Comparison of ENCODE assay signal across 21 cellular contexts in genomic region chrX:98380556-98380955, GRCh38.
"Had no signal": no experiment of that assay in that cellular context is flagged by ENCODE, and none has a peak within 500 bp of the region (broad histone marks: within the 10 kb centered on the region; RNA-seq: fewer than 3 reads in every experiment).

No MANE protein-coding gene starts in this region.

- ATAC-seq: activated CD4-positive, alpha-beta T cell treated with anti-CD3 and anti-CD28 coated beads for 36 hours; heart right ventricle; natural killer cell treated with Interleukin-12 subunit alpha and Interleukin-12 subunit beta and Interleukin-15 and Interleukin-18, amount 100 ng/mL, for 72 hours; stimulated activated naive CD8-positive, alpha-beta T cell treated with anti-CD3 and anti-CD28 coated beads, Interleukin-15, Interleukin-2, amounts not matched to agents 100 U/mL and 50 U/mL, for 24 hours had no signal

- H3K36me3 ChIP-seq: breast epithelium, colonic mucosa, heart right ventricle, left ventricle myocardium inferior had no signal

- H3K9me3 Mint-ChIP-seq: activated naive CD8-positive, alpha-beta T cell treated with anti-CD3 and anti-CD28 coated beads, Interleukin-2, amount 10 ng/mL, durations not matched to agents 7 days and 5 days had no signal

- H3K27ac Mint-ChIP-seq: activated B cell treated with CpG ODN at 0.5 μM for 24 hours; activated CD4-positive, alpha-beta T cell treated with anti-CD3 and anti-CD28 coated beads for 36 hours; activated naive CD4-positive, alpha-beta T cell treated with anti-CD3 and anti-CD28 coated beads for 36 hours; activated naive CD8-positive, alpha-beta T cell treated with anti-CD3 and anti-CD28 coated beads, Interleukin-2, amount 10 ng/mL, durations not matched to agents 7 days and 5 days; immature natural killer cell; natural killer cell treated with Interleukin-12 subunit alpha and Interleukin-12 subunit beta and Interleukin-15 and Interleukin-18, amount 100 ng/mL, for 72 hours had no signal

- H3K4me1 ChIP-seq: breast epithelium, colonic mucosa, heart right ventricle, left ventricle myocardium inferior had no signal

- H3K36me3 Mint-ChIP-seq: activated naive CD8-positive, alpha-beta T cell treated with anti-CD3 and anti-CD28 coated beads, Interleukin-2, amount 10 ng/mL, durations not matched to agents 7 days and 5 days; immature natural killer cell; natural killer cell treated with Interleukin-12 subunit alpha and Interleukin-12 subunit beta and Interleukin-15 and Interleukin-18, amount 100 ng/mL, for 72 hours had no signal

- H3K4me3 Mint-ChIP-seq: activated B cell treated with CpG ODN at 0.5 μM for 24 hours; activated CD4-positive, alpha-beta T cell treated with anti-CD3 and anti-CD28 coated beads for 36 hours; activated naive CD4-positive, alpha-beta T cell treated with anti-CD3 and anti-CD28 coated beads for 36 hours; activated naive CD8-positive, alpha-beta T cell treated with anti-CD3 and anti-CD28 coated beads, Interleukin-2, amount 10 ng/mL, durations not matched to agents 7 days and 5 days; central memory CD8-positive, alpha-beta T cell; immature natural killer cell; natural killer cell treated with Interleukin-12 subunit alpha and Interleukin-12 subunit beta and Interleukin-15 and Interleukin-18, amount 100 ng/mL, for 72 hours had no signal

- DNase-seq: activated B cell treated with CpG ODN at 0.5 μM for 24 hours; activated CD4-positive, alpha-beta T cell treated with anti-CD3 and anti-CD28 coated beads for 36 hours; activated CD4-positive, alpha-beta T cell treated with anti-CD3 and anti-CD28 coated beads, Interleukin-2, amount 50 U/mL, for 4 hours; activated naive CD4-positive, alpha-beta T cell treated with anti-CD3 and anti-CD28 coated beads for 36 hours; activated naive CD8-positive, alpha-beta T cell treated with anti-CD3 and anti-CD28 coated beads, Interleukin-2, amount 10 ng/mL, durations not matched to agents 7 days and 5 days; activated T-cell treated with anti-CD3 and anti-CD28 coated beads, Interleukin-2, amount 50 U/mL, for 48 hours; amniotic stem cell; colonic mucosa; heart right ventricle; immature natural killer cell; left ventricle myocardium inferior; midbrain; occipital lobe; posterior cingulate gyrus; stimulated activated CD4-positive, alpha-beta T cell treated with anti-CD3 and anti-CD28 coated beads, Interleukin-4, amount 100 ng/mL, for 24 hours; stimulated activated naive CD8-positive, alpha-beta T cell treated with anti-CD3 and anti-CD28 coated beads, Interleukin-15, Interleukin-2, amounts not matched to agents 100 U/mL and 50 U/mL, for 24 hours; T1000 had no signal

- H3K4me1 Mint-ChIP-seq: activated B cell treated with CpG ODN at 0.5 μM for 24 hours; activated CD4-positive, alpha-beta T cell treated with anti-CD3 and anti-CD28 coated beads for 36 hours; activated naive CD8-positive, alpha-beta T cell treated with anti-CD3 and anti-CD28 coated beads, Interleukin-2, amount 10 ng/mL, durations not matched to agents 7 days and 5 days; central memory CD8-positive, alpha-beta T cell; immature natural killer cell had no signal

- H3K4me3 ChIP-seq: breast epithelium, colonic mucosa, heart right ventricle, left ventricle myocardium inferior had no signal

- H3K27me3 Mint-ChIP-seq: activated B cell treated with CpG ODN at 0.5 μM for 24 hours; activated CD4-positive, alpha-beta T cell treated with anti-CD3 and anti-CD28 coated beads for 36 hours; activated naive CD8-positive, alpha-beta T cell treated with anti-CD3 and anti-CD28 coated beads, Interleukin-2, amount 10 ng/mL, durations not matched to agents 7 days and 5 days; central memory CD8-positive, alpha-beta T cell; natural killer cell treated with Interleukin-12 subunit alpha and Interleukin-12 subunit beta and Interleukin-15 and Interleukin-18, amount 100 ng/mL, for 72 hours had no signal

- H3K27ac ChIP-seq: breast epithelium, colonic mucosa, epithelial cell of prostate, heart right ventricle, left ventricle myocardium inferior had no signal

- H3K27me3 ChIP-seq: breast epithelium, colonic mucosa, heart right ventricle had no signal
